20 cellular contexts compared by ENCODE assay signal in the genomic region with DNA sequence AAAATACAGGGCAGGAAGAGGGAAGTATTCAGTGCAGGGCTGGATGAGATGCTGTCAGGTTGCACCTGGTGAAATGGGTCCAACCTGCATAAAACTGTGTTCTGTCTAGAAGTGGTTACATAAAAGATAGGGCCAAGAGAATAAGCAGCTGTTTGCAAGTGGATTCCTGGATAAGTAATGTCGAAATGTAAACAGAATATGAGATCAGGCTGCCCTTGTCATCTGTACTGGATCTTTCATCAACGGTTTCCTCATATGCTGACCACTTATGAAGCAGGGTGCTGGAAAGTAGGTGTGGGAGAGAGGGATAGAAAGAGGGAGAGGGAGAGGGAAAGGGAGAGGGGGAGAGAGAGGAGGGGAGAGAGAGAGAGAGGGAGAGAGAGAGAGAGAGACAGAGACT.
"Had no signal": no experiment of that assay in that cellular context is flagged by ENCODE, and none has a peak within 500 bp of the region (broad histone marks: within the 10 kb centered on the region; RNA-seq: fewer than 3 reads in every experiment).

No MANE protein-coding gene starts in this region.

- H3K27me3 ChIP-seq: esophagus squamous epithelium, hepatocyte, right lobe of liver, suprapubic skin, tibial artery, upper lobe of left lung, uterus had no signal

- DNase-seq: dermis blood vessel endothelial cell; esophagus squamous epithelium; foreskin melanocyte; head of caudate nucleus; kidney; left cardiac atrium; left ventricle myocardium inferior; naive thymus-derived CD4-positive, alpha-beta T cell; nephron progenitor cell; psoas muscle; retina; right lobe of liver; stimulated activated CD4-positive, alpha-beta T cell treated with anti-CD3 and anti-CD28 coated beads, Interleukin-4, amount 100 ng/mL, for 1 hour; stimulated activated CD8-positive, alpha-beta memory T cell treated with anti-CD3 and anti-CD28 coated beads, Interleukin-4, amount 100 ng/mL, for 48 hours; stimulated activated naive CD8-positive, alpha-beta T cell treated with anti-CD3 and anti-CD28 coated beads, Interleukin-15, Interleukin-2, amounts not matched to agents 100 U/mL and 50 U/mL, for 24 hours; tibial artery; upper lobe of left lung; uterus had no signal

- H3K27ac ChIP-seq: esophagus squamous epithelium, hepatocyte, left ventricle myocardium inferior, psoas muscle, right lobe of liver, suprapubic skin, tibial artery, upper lobe of left lung, uterus had no signal

- H3K79me2 ChIP-seq: hepatocyte had no signal

- H3K9me3 ChIP-seq: psoas muscle, right lobe of liver, suprapubic skin, tibial artery, upper lobe of left lung, uterus had no signal

- H2AFZ ChIP-seq: hepatocyte had no signal

- H3K4me2 ChIP-seq: hepatocyte had no signal

- H3K4me3 ChIP-seq: esophagus squamous epithelium, hepatocyte, left ventricle myocardium inferior, psoas muscle, right lobe of liver, suprapubic skin, tibial artery, upper lobe of left lung, uterus had no signal

- H3K36me3 ChIP-seq: esophagus squamous epithelium, left ventricle myocardium inferior, right lobe of liver, suprapubic skin, tibial artery, upper lobe of left lung, uterus had no signal

- H3K4me1 ChIP-seq: esophagus squamous epithelium, left ventricle myocardium inferior, psoas muscle, right lobe of liver, suprapubic skin, tibial artery, upper lobe of left lung, uterus had no signal
